ENCODE assay signal across 31 cellular contexts in genomic region chr5:143277536-143277935, GRCh38.
"Had no signal": no experiment of that assay in that cellular context is flagged by ENCODE, and none has a peak within 500 bp of the region (broad histone marks: within the 10 kb centered on the region; RNA-seq: fewer than 3 reads in every experiment).

No MANE protein-coding gene starts in this region.

- FAIRE-seq: astrocyte, bronchial epithelial cell, endometrium, endothelial cell of umbilical vein had no signal

- H3K36me3 ChIP-seq: brain microvascular endothelial cell, colonic mucosa, WERI-Rb-1 had no signal

- H3K27ac ChIP-seq: brain microvascular endothelial cell, colonic mucosa, epithelial cell of prostate, esophagus squamous epithelium, gastroesophageal sphincter, heart right ventricle, WERI-Rb-1 had no signal

- H3K9me3 ChIP-seq: colonic mucosa, esophagus squamous epithelium, gastroesophageal sphincter, heart right ventricle had no signal

- H3K27ac Mint-ChIP-seq: activated B cell treated with CpG ODN at 0.5 μM for 24 hours; activated CD8-positive, alpha-beta T cell treated with anti-CD3 and anti-CD28 coated beads for 36 hours; activated naive CD4-positive, alpha-beta T cell treated with anti-CD3 and anti-CD28 coated beads, Interleukin-2, amount 10 ng/mL, durations not matched to agents 7 days and 5 days; activated naive CD4-positive, alpha-beta T cell treated with anti-CD3 and anti-CD28 coated beads, Interleukin-2, amount 50 U/mL, for 72 hours; activated naive CD8-positive, alpha-beta T cell treated with anti-CD3 and anti-CD28 coated beads, Interleukin-2, amount 10 ng/mL, durations not matched to agents 7 days and 5 days; activated T-helper 17 cell treated with anti-CD3 and anti-CD28 coated beads, Interleukin-2, amount 50 U/mL, for 72 hours; T-helper 17 cell; T-helper 2 cell treated with Interferon-gamma antibody and Interleukin-4, amounts not matched to agents 5 μg/mL and 100 μg/mL, for 36 hours had no signal

- H3K4me1 Mint-ChIP-seq: activated T-helper 17 cell treated with anti-CD3 and anti-CD28 coated beads, Interleukin-2, amount 50 U/mL, for 72 hours; central memory CD8-positive, alpha-beta T cell had no signal

- H3K27me3 ChIP-seq: brain microvascular endothelial cell, colonic mucosa, esophagus squamous epithelium, gastroesophageal sphincter, heart right ventricle had no signal

- H3K9me3 Mint-ChIP-seq: activated B cell treated with CpG ODN at 0.5 μM for 24 hours; activated CD8-positive, alpha-beta T cell treated with anti-CD3 and anti-CD28 coated beads for 36 hours; activated naive CD4-positive, alpha-beta T cell treated with anti-CD3 and anti-CD28 coated beads, Interleukin-2, amount 10 ng/mL, durations not matched to agents 7 days and 5 days; activated naive CD4-positive, alpha-beta T cell treated with anti-CD3 and anti-CD28 coated beads, Interleukin-2, amount 50 U/mL, for 72 hours; activated naive CD8-positive, alpha-beta T cell treated with anti-CD3 and anti-CD28 coated beads, Interleukin-2, amount 10 ng/mL, durations not matched to agents 7 days and 5 days; activated T-cell treated with anti-CD3 and anti-CD28 coated beads, Interleukin-2, amount 50 U/mL, for 4 hours; activated T-helper 17 cell treated with anti-CD3 and anti-CD28 coated beads, Interleukin-2, amount 50 U/mL, for 72 hours; central memory CD8-positive, alpha-beta T cell; T-helper 2 cell treated with Interferon-gamma antibody and Interleukin-4, amounts not matched to agents 5 μg/mL and 100 μg/mL, for 36 hours had no signal

- H3K27me3 Mint-ChIP-seq: activated B cell treated with CpG ODN at 0.5 μM for 24 hours; activated CD8-positive, alpha-beta T cell treated with anti-CD3 and anti-CD28 coated beads for 36 hours; activated naive CD4-positive, alpha-beta T cell treated with anti-CD3 and anti-CD28 coated beads, Interleukin-2, amount 10 ng/mL, durations not matched to agents 7 days and 5 days; activated naive CD8-positive, alpha-beta T cell treated with anti-CD3 and anti-CD28 coated beads, Interleukin-2, amount 10 ng/mL, durations not matched to agents 7 days and 5 days; activated T-helper 17 cell treated with anti-CD3 and anti-CD28 coated beads, Interleukin-2, amount 50 U/mL, for 72 hours; central memory CD8-positive, alpha-beta T cell; T-helper 17 cell had no signal

- H3K4me3 Mint-ChIP-seq: activated B cell treated with CpG ODN at 0.5 μM for 24 hours; activated CD8-positive, alpha-beta T cell treated with anti-CD3 and anti-CD28 coated beads for 36 hours; activated naive CD4-positive, alpha-beta T cell treated with anti-CD3 and anti-CD28 coated beads, Interleukin-2, amount 10 ng/mL, durations not matched to agents 7 days and 5 days; activated naive CD8-positive, alpha-beta T cell treated with anti-CD3 and anti-CD28 coated beads, Interleukin-2, amount 10 ng/mL, durations not matched to agents 7 days and 5 days; activated T-cell treated with anti-CD3 and anti-CD28 coated beads, Interleukin-2, amount 50 U/mL, for 4 hours; activated T-helper 17 cell treated with anti-CD3 and anti-CD28 coated beads, Interleukin-2, amount 50 U/mL, for 72 hours; central memory CD8-positive, alpha-beta T cell; T-helper 17 cell; T-helper 2 cell treated with Interferon-gamma antibody and Interleukin-4, amounts not matched to agents 5 μg/mL and 100 μg/mL, for 36 hours had no signal

- H3K4me1 ChIP-seq: colonic mucosa, esophagus squamous epithelium had no signal

- DNase-seq: activated B cell treated with CpG ODN at 0.5 μM for 24 hours; activated CD4-positive, alpha-beta T cell treated with anti-CD3 and anti-CD28 coated beads for 48 hours; activated CD4-positive, alpha-beta T cell treated with anti-CD3 and anti-CD28 coated beads, Interleukin-2, amount 50 U/mL, for 1 hour; activated CD4-positive, alpha-beta T cell treated with anti-CD3 and anti-CD28 coated beads, Interleukin-2, amount 50 U/mL, for 48 hours; activated CD8-positive, alpha-beta memory T cell treated with anti-CD3 and anti-CD28 coated beads for 24 hours; activated CD8-positive, alpha-beta T cell treated with anti-CD3 and anti-CD28 coated beads for 36 hours; activated effector memory CD4-positive, alpha-beta T cell treated with anti-CD3 and anti-CD28 coated beads, Interleukin-2, amount 50 U/mL, for 16 hours; activated naive CD4-positive, alpha-beta T cell treated with anti-CD3 and anti-CD28 coated beads, Interleukin-2, amount 10 ng/mL, durations not matched to agents 7 days and 5 days; activated naive CD8-positive, alpha-beta T cell treated with anti-CD3 and anti-CD28 coated beads, Interleukin-2, amount 10 ng/mL, durations not matched to agents 7 days and 5 days; activated T-cell treated with anti-CD3 and anti-CD28 coated beads, Interleukin-2, amount 50 U/mL, for 4 hours; anterior cingulate cortex; brain microvascular endothelial cell; colonic mucosa; effector CD8-positive, alpha-beta T cell; esophagus squamous epithelium; foreskin melanocyte; heart right ventricle; T-helper 1 cell; T-helper 17 cell; T1000; WERI-Rb-1 had no signal

- H3K4me3 ChIP-seq: colonic mucosa, esophagus squamous epithelium, gastroesophageal sphincter, heart right ventricle had no signal
